ENCODE assay signal across 6 cellular contexts in the genomic region with DNA sequence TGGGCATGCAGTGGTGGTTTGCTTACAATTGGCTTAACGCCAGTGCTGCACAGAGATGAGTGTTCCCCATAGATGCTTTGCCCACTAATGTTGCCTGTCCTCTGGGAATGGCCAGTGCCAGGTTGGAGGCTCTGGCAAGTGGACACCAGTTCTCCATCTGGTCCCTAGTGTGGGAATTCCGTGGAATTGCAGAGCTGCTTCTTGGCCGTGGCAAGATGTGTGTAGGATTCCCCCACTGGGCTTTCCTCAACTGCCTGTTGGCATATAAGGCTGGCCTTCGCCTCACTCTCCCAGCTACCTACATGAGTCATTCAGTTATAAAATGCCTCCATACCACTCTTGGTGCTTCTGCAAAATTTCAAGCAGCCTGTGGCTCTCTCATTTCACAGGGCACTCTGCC. TPM values are rescaled to one million over a fixed set of nuclear protein-coding genes. Genes with fewer than 3 reads are reported as not detected.
"Had no signal": no experiment of that assay in that cellular context is flagged by ENCODE, and none has a peak within 500 bp of the region (broad histone marks: within the 10 kb centered on the region; RNA-seq: fewer than 3 reads in every experiment).

No MANE protein-coding gene starts in this region.

RNA-seq across cellular contexts. Expression of a gene that starts 2.0 kb away (rescaled TPM):
- total RNA-seq: colonic mucosa; epithelial cell of proximal tubule; kidney epithelial cell; myocyte; naive thymus-derived CD8-positive, alpha-beta T cell; renal cortical epithelial cell had no signal
- polyA plus RNA-seq: naive thymus-derived CD8-positive, alpha-beta T cell had no signal

RNA-seq across cellular contexts. Expression of a gene that starts 45.6 kb away (rescaled TPM):
- total RNA-seq: kidney epithelial cell; myocyte; naive thymus-derived CD8-positive, alpha-beta T cell had no signal
- polyA plus RNA-seq: naive thymus-derived CD8-positive, alpha-beta T cell had no signal
